Comparison of ENCODE assay signal across 11 cellular contexts in genomic region chr1:242425232-242425631, GRCh38.
DNase-seq lines count a peak whose midpoint lies in the region; ATAC-seq, FAIRE-seq and TF ChIP-seq lines count a peak whose summit lies in the region.
"Had no signal": no experiment of that assay in that cellular context is flagged by ENCODE, and none has a peak within 500 bp of the region (broad histone marks: within the 10 kb centered on the region; RNA-seq: fewer than 3 reads in every experiment).

No MANE protein-coding gene starts in this region.

- DNase-seq in A549 (ENCODE audit: low read depth in 1 of 2, low spot score in 1 of 2) = peak; percentile 8 to 41
- no peak for DNase-seq in RWPE2 (ENCODE audit: low spot score)
- DNase-seq in NCI-H345 (lab: John Stamatoyannopoulos, UW) = no peak
- DNase-seq in ovary = no peak
- DNase-seq in kidney glomerular epithelial cell (lab: John Stamatoyannopoulos, UW) = no peak
- DNase-seq: activated B cell treated with CpG ODN at 0.5 μM for 24 hours; CD4-positive, alpha-beta memory T cell had no signal

- H3K27me3 ChIP-seq in RWPE2 (ENCODE audit: insufficient read depth, poor library complexity, severe bottlenecking) (no peaks in the 10 kb centered on the region), ovary (no peaks in the 10 kb centered on the region)

- POLR2A ChIA-PET in A549 (lab: Yijun Ruan, JAX) = no interaction called here

- H3K4me3 ChIP-seq in A549 (no peak overlapping the region), RWPE2 (ENCODE audit: severe bottlenecking) (no peak overlapping the region), ovary (no peak overlapping the region)

- TF ChIP-seq EP300 in A549 (IDR thresholded peaks at IDR 0.05) (no peak), ovary (IDR thresholded peaks at IDR 0.05) (no peak)

- CTCF ChIA-PET in A549 (lab: Yijun Ruan, JAX) = interaction anchor here (0.7 to 1.4 kb wide), 3 partner anchors 16 to 324 kb away, joined by 3 to 4 read pairs (median 3); no protein-coding TSS in a partner anchor

- intact Hi-C loops in ovary (cut with DNase I) = no loop called here

- H3K36me3 ChIP-seq in RWPE2 (ENCODE audit: low read depth) (no peaks in the 10 kb centered on the region), ovary (no peaks in the 10 kb centered on the region)

- H3K27ac ChIP-seq in A549 (no peak overlapping the region), RWPE2 (ENCODE audit: poor library complexity, severe bottlenecking) (no peak overlapping the region), ovary (no peak overlapping the region)

- no peak overlapping the region for H3K4me2 ChIP-seq in A549

- WGBS in A549 (ENCODE audit: missing lambda C conversion rate) = 47% methylated on average over 4 of the region's 4 CpGs
- 75 to 78% (median 77%) methylated on average over 4 of the region's 4 CpGs for WGBS in ovary, 3 donors

- TF ChIP-seq POLR2A in A549 (IDR thresholded peaks at IDR 0.05; ENCODE audit: low read length) = no peak
- no peak for TF ChIP-seq POLR2A in ovary (IDR thresholded peaks at IDR 0.05)

- peak in 1 of 2 experiments; percentile 17; a peak in 1 of 5 replicates for TF ChIP-seq RAD21 in A549 (conservative IDR thresholded peaks at IDR 0.05 in 1 of 2, IDR thresholded peaks at IDR 0.05 in 1 of 2)

- no peaks in the 10 kb centered on the region for H3K4me1 ChIP-seq in A549
- H3K4me1 ChIP-seq in RWPE2 (ENCODE audit: insufficient read depth, poor library complexity, severe bottlenecking) = no peaks in the 10 kb centered on the region
- H3K4me1 ChIP-seq in ovary (ENCODE audit: insufficient read depth) = peaks cover 2% of the 10 kb centered on the region

- peak in 1 of 2 experiments; percentile 68; a peak in 3 of 6 replicates for ATAC-seq in A549
- peak; percentile 77 for ATAC-seq in HG03575 (IDR thresholded peaks at IDR 0.05; ENCODE audit: extremely low read depth, insufficient number of reproducible peaks, low FRiP score, unreplicated experiment)
- ATAC-seq in RWPE2 (ENCODE audit: low read depth) = no peak
- no peak for ATAC-seq in esophagus mucosa
- ATAC-seq: stimulated activated memory B cell treated with anti-CD40 and anti-IgM and Interleukin-4, amounts not matched to agents 10 μg/mL and 1 μg/mL and 100 μg/mL, for 72 hours had no signal

- FAIRE-seq in A549 (lab: Jason Lieb, UNC) = no peak

- H3K9me3 ChIP-seq in A549 = no peaks in the 10 kb centered on the region
- no peaks in the 10 kb centered on the region for H3K9me3 ChIP-seq in RWPE2 (ENCODE audit: severe bottlenecking)
- no peaks in the 10 kb centered on the region for H3K9me3 ChIP-seq in ovary

- TF ChIP-seq CTCF in A549 (IDR thresholded peaks at IDR 0.05) (peak; percentile 22; the same call in 2 of the 3 replicates), GM12872 (IDR thresholded peaks at IDR 0.05; ENCODE audit: insufficient read depth, low read depth, low read length) (peak; percentile 30), RWPE2 (IDR thresholded peaks at IDR 0.05; ENCODE audit: poor library complexity, severe bottlenecking) (peak; percentile 35), ovary (IDR thresholded peaks at IDR 0.05) (no peak)

TF ChIP-seq in A549, 52 proteins besides CTCF, POLR2A, EP300 and RAD21:
- TF ChIP-seq HDAC2 (IDR thresholded peaks at IDR 0.05) (no peak), SMC3 (IDR thresholded peaks at IDR 0.05) (no peak), FOSB (CRISPR knock-in tag; IDR thresholded peaks at IDR 0.05) (no peak), BCL3 (IDR thresholded peaks at IDR 0.05) (no peak), ZSCAN20 (CRISPR knock-in tag; IDR thresholded peaks at IDR 0.05) (no peak), RCOR1 (IDR thresholded peaks at IDR 0.05; ENCODE audit: low read depth, low read length) (no peak), GATA3 (IDR thresholded peaks at IDR 0.05; ENCODE audit: borderline replicate concordance) (no peak), PHF8 (IDR thresholded peaks at IDR 0.05; ENCODE audit: borderline replicate concordance, low read depth) (no peak), ZNF302 (CRISPR knock-in tag; IDR thresholded peaks at IDR 0.05) (no peak)

Comparison
In these comparisons a context has a peak if more than half of its experiments do, and no peak if none do; other contexts are left out.
1. DNase-seq: peak in A549 (2 of 2); none in RWPE2 (single experiment), NCI-H345 (single experiment), ovary (0 of 5) and kidney glomerular epithelial cell (single experiment).
2. CTCF ChIP-seq: peak in A549 (single experiment), GM12872 (single experiment) and RWPE2 (single experiment); none in ovary (0 of 3).